In genomic region chr5:138351517-138351916, GRCh38 we compare ENCODE assay signal across 12 cellular contexts. TPM values are rescaled to one million over a fixed set of nuclear protein-coding genes. Genes with fewer than 3 reads are reported as not detected.
A peak's percentile ranks its signal among the peaks of the same experiment; 100 is the strongest.
DNase-seq lines count a peak whose midpoint lies in the region; ATAC-seq and TF ChIP-seq lines count a peak whose summit lies in the region.
"Had no signal": no experiment of that assay in that cellular context is flagged by ENCODE, and none has a peak within 500 bp of the region (broad histone marks: within the 10 kb centered on the region; RNA-seq: fewer than 3 reads in every experiment).

No MANE protein-coding gene starts in this region.

- no peaks in the 10 kb centered on the region; the same call in 1 of the 2 replicates for H3F3A ChIP-seq in GM23338 (replicated peaks; ENCODE audit: low read depth)

- H3K4me3 Mint-ChIP-seq in CD4-positive, alpha-beta T cell: peak overlapping the region; percentile 88
- peak overlapping the region; percentile 61; the same call in 1 of the 3 replicates for H3K4me3 Mint-ChIP-seq in GM23338
- H3K4me3 Mint-ChIP-seq in nephron progenitor cell: peak overlapping the region; percentile 80

- peaks cover 6% of the 10 kb centered on the region; the same call in 1 of the 2 replicates for H3K36me3 ChIP-seq in GM23338 (ENCODE audit: insufficient read depth)
- peaks cover 28% of the 10 kb centered on the region for H3K36me3 ChIP-seq in adipocyte (ENCODE audit: control insufficient read depth, insufficient read depth, low read length, severe bottlenecking)
- peaks cover 21% of the 10 kb centered on the region for H3K36me3 ChIP-seq in A673 (ENCODE audit: insufficient read depth, low read length, poor library complexity, severe bottlenecking)

- H3K27ac Mint-ChIP-seq in CD4-positive, alpha-beta T cell: peak overlapping the region; percentile 80
- H3K27ac Mint-ChIP-seq in GM23338 (no peak overlapping the region), nephron progenitor cell (no peak overlapping the region)

- H3K4me1 ChIP-seq in GM23338 (ENCODE audit: insufficient read depth) (peaks cover 11% of the 10 kb centered on the region; the same call in 1 of the 2 replicates), adipocyte (ENCODE audit: control insufficient read depth, insufficient read depth, low read length) (peaks cover 57% of the 10 kb centered on the region), A673 (ENCODE audit: insufficient read depth, low read length, poor library complexity, severe bottlenecking) (peaks cover 14% of the 10 kb centered on the region), foreskin keratinocyte (peaks cover 5% of the 10 kb centered on the region)

- H4K20me1 ChIP-seq in GM23338 (replicated peaks; ENCODE audit: insufficient read depth): 0 out of 2 replicates have a peak, but pooled peaks cover 7% of the 10 kb centered on the region

- H3K9me3 ChIP-seq in CD4-positive, alpha-beta T cell (ENCODE audit: control insufficient read depth, low read length): no peaks in the 10 kb centered on the region
- H3K9me3 ChIP-seq in adipocyte (ENCODE audit: control insufficient read depth, low read length) (no peaks in the 10 kb centered on the region), A673 (ENCODE audit: low read depth, low read length, poor library complexity, severe bottlenecking) (peaks cover 7% of the 10 kb centered on the region)

- H2AFZ ChIP-seq in GM23338: no peak overlapping the region

- DNase-seq in CD4-positive, alpha-beta T cell: no peak
- no peak for DNase-seq in GM23338 (ENCODE audit: low spot score)
- no peak for DNase-seq in adipocyte (ENCODE audit: low read depth)
- DNase-seq in nephron progenitor cell: no peak
- DNase-seq in A673 (ENCODE audit: low spot score): no peak
- no peak for DNase-seq in foreskin melanocyte
- DNase-seq in foreskin keratinocyte: no peak
- DNase-seq: activated CD4-positive, alpha-beta T cell treated with anti-CD3 and anti-CD28 coated beads for 1 hour; COR-L47; midbrain; NCI-H2081 had no signal

- no peaks in the 10 kb centered on the region for H3K27me3 ChIP-seq in CD4-positive, alpha-beta T cell (ENCODE audit: control insufficient read depth, insufficient read depth, low read length)
- no peaks in the 10 kb centered on the region for H3K27me3 ChIP-seq in GM23338 (ENCODE audit: insufficient read depth)
- H3K27me3 ChIP-seq in adipocyte (replicated peaks; ENCODE audit: control insufficient read depth, insufficient read depth, low read length): no peaks in the 10 kb centered on the region
- H3K27me3 ChIP-seq in A673 (replicated peaks; ENCODE audit: insufficient read depth, low read depth, low read length, poor library complexity): no peaks in the 10 kb centered on the region
- no peaks in the 10 kb centered on the region for H3K27me3 ChIP-seq in foreskin keratinocyte

- H3K4me3 ChIP-seq in GM23338 (no peak overlapping the region), adipocyte (ENCODE audit: low read length) (peak overlapping the region; percentile 56), A673 (ENCODE audit: low read depth, low read length, poor library complexity, severe bottlenecking) (no peak overlapping the region)

- POLR2A ChIA-PET in CD4-positive, alpha-beta T cell (lab: Charles Lee): interaction anchor here (0.8 to 8.5 kb wide), 8 partner anchors 10 to 224 kb away, joined by 3 to 293 read pairs (median 26); partner anchors contain the start of genes CDC23, CDC25C, EGR1 and ETF1
- POLR2A ChIA-PET in A673 (lab: Charles Lee; ENCODE audit: low non-redundant PET): interaction anchor here (1.1 kb wide), 1 partner anchor 12 kb away, joined by 10 read pairs; no protein-coding TSS in a partner anchor

- H3K79me2 ChIP-seq in GM23338 (replicated peaks; ENCODE audit: insufficient read depth): peaks cover 32% of the 10 kb centered on the region

- intact Hi-C loops in CD4-positive, alpha-beta T cell (cut with DNase I, micrococcal nuclease): loop anchor here (5.0 to 10.0 kb wide), 4 partner anchors 177 to 843 kb away; partner anchors contain the start of genes ETF1 (in 2 of the 2), BRD8 (in 1 of the 2), HSPA9 (in 1 of the 2) and KIF20A (in 1 of the 2)
- intact Hi-C loops in A673 (cut with micrococcal nuclease; ENCODE audit: unreplicated experiment): no loop called here

- H3K9me2 ChIP-seq in GM23338 (ENCODE audit: insufficient read depth): no peaks in the 10 kb centered on the region; the same call in 1 of the 2 replicates

- CTCF ChIA-PET in CD4-positive, alpha-beta T cell (lab: Charles Lee): interaction anchor here (0.8 to 6.3 kb wide), 15 partner anchors 14 to 990 kb away, joined by 3 to 248 read pairs (median 5); partner anchors contain the start of genes BRD8, CDC25C, FAM53C and HSPA9
- CTCF ChIA-PET in A673 (lab: Charles Lee): interaction anchor here (1.0 to 1.3 kb wide), 2 partner anchors 14 to 152 kb away, joined by 3 to 8 read pairs; partner anchors contain the start of gene FAM53C

- H3K27me3 Mint-ChIP-seq in CD4-positive, alpha-beta T cell: no peaks in the 10 kb centered on the region
- peaks cover 12% of the 10 kb centered on the region for H3K27me3 Mint-ChIP-seq in GM23338 (ENCODE audit: insufficient read depth, low read depth, poor library complexity)
- H3K27me3 Mint-ChIP-seq in nephron progenitor cell (ENCODE audit: low read depth, poor library complexity): no peaks in the 10 kb centered on the region

- no peaks in the 10 kb centered on the region for H3K9me3 Mint-ChIP-seq in CD4-positive, alpha-beta T cell
- H3K9me3 Mint-ChIP-seq in GM23338 (no peaks in the 10 kb centered on the region; the same call in 2 of the 3 replicates), nephron progenitor cell (peaks cover 12% of the 10 kb centered on the region)

- BruUV-seq in A673 (replicated peaks; lab: Mats Ljungman, UMichigan): no TSS peak

- TF ChIP-seq CTCF in CD4-positive, alpha-beta T cell (IDR thresholded peaks at IDR 0.05): no peak
- TF ChIP-seq CTCF in GM23338 (conservative IDR thresholded peaks at IDR 0.05; ENCODE audit: low read depth in 2 of 2): no peak
- no peak for TF ChIP-seq CTCF in nephron progenitor cell (IDR thresholded peaks at IDR 0.05)
- no peak for TF ChIP-seq CTCF in A673 (conservative IDR thresholded peaks at IDR 0.05; ENCODE audit: low read depth, low read length)
- no peak for TF ChIP-seq CTCF in foreskin keratinocyte (conservative IDR thresholded peaks at IDR 0.05)

- ATAC-seq in CD4-positive, alpha-beta T cell (ENCODE audit: poor library complexity): no peak
- ATAC-seq in GM23338: no peak
- ATAC-seq in foreskin keratinocyte: no peak

- H3K27ac ChIP-seq in CD4-positive, alpha-beta T cell (ENCODE audit: low read depth, low read length): no peak overlapping the region
- no peak overlapping the region for H3K27ac ChIP-seq in GM23338 (ENCODE audit: low read depth)
- no peak overlapping the region for H3K27ac ChIP-seq in A673 (ENCODE audit: low read depth, low read length, poor library complexity, severe bottlenecking)
- H3K27ac ChIP-seq in foreskin keratinocyte: no peak overlapping the region
- H3K27ac ChIP-seq: SK-N-MC had no signal

- peaks cover 49% of the 10 kb centered on the region for H3K36me3 Mint-ChIP-seq in CD4-positive, alpha-beta T cell (ENCODE audit: low read depth)
- H3K36me3 Mint-ChIP-seq in GM23338 (ENCODE audit: low read depth): peaks cover 46% of the 10 kb centered on the region
- H3K36me3 Mint-ChIP-seq in nephron progenitor cell (ENCODE audit: low read depth): peaks cover 56% of the 10 kb centered on the region

- no peak overlapping the region for H3K9ac ChIP-seq in adipocyte (ENCODE audit: low read length)

- no peak overlapping the region for H3K4me2 ChIP-seq in GM23338

- peaks cover 37% of the 10 kb centered on the region for H3K4me1 Mint-ChIP-seq in CD4-positive, alpha-beta T cell (ENCODE audit: low read depth)
- H3K4me1 Mint-ChIP-seq in GM23338 (peaks cover 24% of the 10 kb centered on the region), nephron progenitor cell (peaks cover 29% of the 10 kb centered on the region)

TF ChIP-seq in GM23338, 12 proteins besides CTCF, POLR2A, EP300 and RAD21 (continues in another document):
- TF ChIP-seq REST (IDR thresholded peaks at IDR 0.05; ENCODE audit: unreplicated experiment): no peak

RNA-seq across cellular contexts. Expression of gene KDM3B, which starts 1.0 kb away (rescaled TPM):
- total RNA-seq in CD4-positive, alpha-beta T cell: 10 to 100 TPM; 59.5 to 66.0 TPM
- 86.6 and 90.3 TPM in 2 replicates for total RNA-seq in GM23338 (2014; rRNA removed; shearing (Covaris generic))
- 25.8 TPM in 2 replicates for polyA plus RNA-seq in GM23338 (2016; fragmentation: Nextera tagmentation; extraction: Ambion mirVana)
- total RNA-seq in A673 (2021): 62.1 and 65.1 TPM in 2 replicates
- total RNA-seq in foreskin keratinocyte: 48.3 and 49.0 TPM in 2 replicates
- polyA plus RNA-seq in foreskin keratinocyte: 12.5 and 15.7 TPM in 2 replicates

RNA-seq across cellular contexts. Expression of gene FAM53C, which starts 13.5 kb away (rescaled TPM):
- 10 to 100 TPM; 81.0 to 83.8 TPM for total RNA-seq in CD4-positive, alpha-beta T cell
- 45.0 and 49.9 TPM in 2 replicates for total RNA-seq in GM23338 (2014; rRNA removed; shearing (Covaris generic))
- polyA plus RNA-seq in GM23338 (2016; fragmentation: Nextera tagmentation; extraction: Ambion mirVana) (20.4 and 21.0 TPM in 2 replicates), foreskin keratinocyte (11.7 and 12.8 TPM in 2 replicates)
- total RNA-seq in A673 (2021) (39.7 and 39.8 TPM in 2 replicates), foreskin keratinocyte (23.6 and 25.1 TPM in 2 replicates)

RNA-seq across cellular contexts. Expression of gene CDC25C, which starts 19.9 kb away (rescaled TPM):
- not detected for total RNA-seq in CD4-positive, alpha-beta T cell
- total RNA-seq in GM23338 (2014; rRNA removed; shearing (Covaris generic)): 25.6 and 29.9 TPM in 2 replicates
- polyA plus RNA-seq in GM23338 (2016; fragmentation: Nextera tagmentation; extraction: Ambion mirVana) (20.0 and 20.9 TPM in 2 replicates), foreskin keratinocyte (6.9 and 7.8 TPM in 2 replicates)
- total RNA-seq in A673 (2021) (22.3 and 25.6 TPM in 2 replicates), foreskin keratinocyte (7.9 and 9.4 TPM in 2 replicates)
